In the genomic region with DNA sequence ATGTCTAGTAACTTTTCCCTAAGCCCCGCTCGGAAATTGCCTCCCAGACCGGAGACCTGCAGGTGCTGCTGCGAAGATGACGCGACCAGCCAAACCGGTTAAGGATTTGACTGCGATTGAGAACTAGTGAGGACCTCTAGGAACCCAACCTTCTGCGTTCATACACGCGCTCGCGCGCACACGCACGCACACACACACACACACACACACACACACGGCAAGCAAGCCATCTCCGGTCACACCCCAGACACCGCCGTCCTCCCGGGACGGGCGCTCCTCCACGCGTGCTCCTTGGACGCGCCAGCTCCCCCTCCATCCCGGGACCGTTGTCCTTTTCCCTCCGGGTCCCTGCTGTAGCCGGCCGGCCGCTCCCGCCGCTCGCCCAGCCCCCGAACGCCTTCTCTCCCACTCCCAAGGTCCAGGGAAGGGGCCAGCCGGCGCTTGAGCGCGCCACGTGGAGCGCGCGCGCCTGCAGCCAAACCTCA, we compare ENCODE assay signal across 1 cellular context.
A peak's percentile ranks its signal among the peaks of the same experiment; 100 is the strongest.
TF ChIP-seq lines count a peak whose summit lies in the region.

No MANE protein-coding gene starts in this region.

TF ChIP-seq in GM12878, 131 proteins besides CTCF, POLR2A, EP300 and RAD21 (continued from another document and continues in another):
- TF ChIP-seq, protein P1, sequence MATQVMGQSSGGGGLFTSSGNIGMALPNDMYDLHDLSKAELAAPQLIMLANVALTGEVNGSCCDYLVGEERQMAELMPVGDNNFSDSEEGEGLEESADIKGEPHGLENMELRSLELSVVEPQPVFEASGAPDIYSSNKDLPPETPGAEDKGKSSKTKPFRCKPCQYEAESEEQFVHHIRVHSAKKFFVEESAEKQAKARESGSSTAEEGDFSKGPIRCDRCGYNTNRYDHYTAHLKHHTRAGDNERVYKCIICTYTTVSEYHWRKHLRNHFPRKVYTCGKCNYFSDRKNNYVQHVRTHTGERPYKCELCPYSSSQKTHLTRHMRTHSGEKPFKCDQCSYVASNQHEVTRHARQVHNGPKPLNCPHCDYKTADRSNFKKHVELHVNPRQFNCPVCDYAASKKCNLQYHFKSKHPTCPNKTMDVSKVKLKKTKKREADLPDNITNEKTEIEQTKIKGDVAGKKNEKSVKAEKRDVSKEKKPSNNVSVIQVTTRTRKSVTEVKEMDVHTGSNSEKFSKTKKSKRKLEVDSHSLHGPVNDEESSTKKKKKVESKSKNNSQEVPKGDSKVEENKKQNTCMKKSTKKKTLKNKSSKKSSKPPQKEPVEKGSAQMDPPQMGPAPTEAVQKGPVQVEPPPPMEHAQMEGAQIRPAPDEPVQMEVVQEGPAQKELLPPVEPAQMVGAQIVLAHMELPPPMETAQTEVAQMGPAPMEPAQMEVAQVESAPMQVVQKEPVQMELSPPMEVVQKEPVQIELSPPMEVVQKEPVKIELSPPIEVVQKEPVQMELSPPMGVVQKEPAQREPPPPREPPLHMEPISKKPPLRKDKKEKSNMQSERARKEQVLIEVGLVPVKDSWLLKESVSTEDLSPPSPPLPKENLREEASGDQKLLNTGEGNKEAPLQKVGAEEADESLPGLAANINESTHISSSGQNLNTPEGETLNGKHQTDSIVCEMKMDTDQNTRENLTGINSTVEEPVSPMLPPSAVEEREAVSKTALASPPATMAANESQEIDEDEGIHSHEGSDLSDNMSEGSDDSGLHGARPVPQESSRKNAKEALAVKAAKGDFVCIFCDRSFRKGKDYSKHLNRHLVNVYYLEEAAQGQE (IDR thresholded peaks at IDR 0.05; ENCODE audit: low read depth, low read length), result no peak
- TF ChIP-seq, protein P2, sequence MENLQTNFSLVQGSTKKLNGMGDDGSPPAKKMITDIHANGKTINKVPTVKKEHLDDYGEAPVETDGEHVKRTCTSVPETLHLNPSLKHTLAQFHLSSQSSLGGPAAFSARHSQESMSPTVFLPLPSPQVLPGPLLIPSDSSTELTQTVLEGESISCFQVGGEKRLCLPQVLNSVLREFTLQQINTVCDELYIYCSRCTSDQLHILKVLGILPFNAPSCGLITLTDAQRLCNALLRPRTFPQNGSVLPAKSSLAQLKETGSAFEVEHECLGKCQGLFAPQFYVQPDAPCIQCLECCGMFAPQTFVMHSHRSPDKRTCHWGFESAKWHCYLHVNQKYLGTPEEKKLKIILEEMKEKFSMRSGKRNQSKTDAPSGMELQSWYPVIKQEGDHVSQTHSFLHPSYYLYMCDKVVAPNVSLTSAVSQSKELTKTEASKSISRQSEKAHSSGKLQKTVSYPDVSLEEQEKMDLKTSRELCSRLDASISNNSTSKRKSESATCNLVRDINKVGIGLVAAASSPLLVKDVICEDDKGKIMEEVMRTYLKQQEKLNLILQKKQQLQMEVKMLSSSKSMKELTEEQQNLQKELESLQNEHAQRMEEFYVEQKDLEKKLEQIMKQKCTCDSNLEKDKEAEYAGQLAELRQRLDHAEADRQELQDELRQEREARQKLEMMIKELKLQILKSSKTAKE (IDR thresholded peaks at IDR 0.05; ENCODE audit: low read depth, poor library complexity, severe bottlenecking), result no peak
- TF ChIP-seq MYB (IDR thresholded peaks at IDR 0.05; ENCODE audit: borderline replicate concordance, low read depth, low read length) (no peak), BHLHE40 (IDR thresholded peaks at IDR 0.05; ENCODE audit: borderline replicate concordance in 1 of 2, low read depth in 2 of 2, low read length in 1 of 2) (peak in 1 of 2 experiments; percentile 58; a peak in 1 of 4 replicates), RELA (IDR thresholded peaks at IDR 0.05; ENCODE audit: borderline replicate concordance, partially characterized antibody) (no peak), WRNIP1 (IDR thresholded peaks at IDR 0.05; ENCODE audit: borderline replicate concordance, low read depth, low read length) (no peak), EGR1 (IDR thresholded peaks at IDR 0.05; ENCODE audit: borderline replicate concordance in 1 of 2, low read depth in 2 of 2, low read length in 2 of 2) (no peak), TAF1 (IDR thresholded peaks at IDR 0.05; ENCODE audit: borderline replicate concordance, low read depth, low read length) (no peak), MEF2B (IDR thresholded peaks at IDR 0.05; ENCODE audit: partially characterized antibody, poor library complexity, severe bottlenecking) (no peak), STAT3 (IDR thresholded peaks at IDR 0.05; ENCODE audit: low read depth, low read length) (no peak), POLR2AphosphoS5 (IDR thresholded peaks at IDR 0.05; ENCODE audit: low read length) (no peak; the same call in 1 of the 2 replicates), YY1 (IDR thresholded peaks at IDR 0.05; ENCODE audit: low read depth, low read length) (no peak), YBX1 (IDR thresholded peaks at IDR 0.05) (no peak), TARDBP (IDR thresholded peaks at IDR 0.05; ENCODE audit: borderline replicate concordance) (no peak), RCOR1 (conservative IDR thresholded peaks at IDR 0.05; ENCODE audit: low read depth, low read length) (no peak), RAD51 (IDR thresholded peaks at IDR 0.05) (no peak), MTA2 (IDR thresholded peaks at IDR 0.05; ENCODE audit: low read depth) (peak; percentile 26; the same call in 1 of the 2 replicates), SUPT20H (IDR thresholded peaks at IDR 0.05; ENCODE audit: borderline replicate concordance, control insufficient read depth, low read depth, low read length) (no peak), ZNF207 (IDR thresholded peaks at IDR 0.05; ENCODE audit: borderline replicate concordance) (no peak), ETV6 (conservative IDR thresholded peaks at IDR 0.05 in 1 of 2, IDR thresholded peaks at IDR 0.05 in 1 of 2; ENCODE audit: borderline replicate concordance in 1 of 2, low read depth in 1 of 2) (no peak), LARP7 (IDR thresholded peaks at IDR 0.05) (no peak), CREM (IDR thresholded peaks at IDR 0.05; ENCODE audit: low read depth) (peak; percentile 64), ZNF217 (IDR thresholded peaks at IDR 0.05) (no peak), ZNF384 (IDR thresholded peaks at IDR 0.05; ENCODE audit: borderline replicate concordance, low read depth, low read length) (no peak), KAT2A (conservative IDR thresholded peaks at IDR 0.05; ENCODE audit: control insufficient read depth, low read depth, low read length) (no peak), RBBP5 (conservative IDR thresholded peaks at IDR 0.05) (no peak), BMI1 (IDR thresholded peaks at IDR 0.05; ENCODE audit: borderline replicate concordance) (no peak), NFIC (IDR thresholded peaks at IDR 0.05; ENCODE audit: low read depth, low read length) (no peak), SRF (IDR thresholded peaks at IDR 0.05; ENCODE audit: low read depth in 2 of 2, low read length in 2 of 2) (no peak), CBX5 (IDR thresholded peaks at IDR 0.05; ENCODE audit: low read depth) (peak; percentile 51; the same call in 1 of the 2 replicates)
- TF ChIP-seq, protein P3, sequence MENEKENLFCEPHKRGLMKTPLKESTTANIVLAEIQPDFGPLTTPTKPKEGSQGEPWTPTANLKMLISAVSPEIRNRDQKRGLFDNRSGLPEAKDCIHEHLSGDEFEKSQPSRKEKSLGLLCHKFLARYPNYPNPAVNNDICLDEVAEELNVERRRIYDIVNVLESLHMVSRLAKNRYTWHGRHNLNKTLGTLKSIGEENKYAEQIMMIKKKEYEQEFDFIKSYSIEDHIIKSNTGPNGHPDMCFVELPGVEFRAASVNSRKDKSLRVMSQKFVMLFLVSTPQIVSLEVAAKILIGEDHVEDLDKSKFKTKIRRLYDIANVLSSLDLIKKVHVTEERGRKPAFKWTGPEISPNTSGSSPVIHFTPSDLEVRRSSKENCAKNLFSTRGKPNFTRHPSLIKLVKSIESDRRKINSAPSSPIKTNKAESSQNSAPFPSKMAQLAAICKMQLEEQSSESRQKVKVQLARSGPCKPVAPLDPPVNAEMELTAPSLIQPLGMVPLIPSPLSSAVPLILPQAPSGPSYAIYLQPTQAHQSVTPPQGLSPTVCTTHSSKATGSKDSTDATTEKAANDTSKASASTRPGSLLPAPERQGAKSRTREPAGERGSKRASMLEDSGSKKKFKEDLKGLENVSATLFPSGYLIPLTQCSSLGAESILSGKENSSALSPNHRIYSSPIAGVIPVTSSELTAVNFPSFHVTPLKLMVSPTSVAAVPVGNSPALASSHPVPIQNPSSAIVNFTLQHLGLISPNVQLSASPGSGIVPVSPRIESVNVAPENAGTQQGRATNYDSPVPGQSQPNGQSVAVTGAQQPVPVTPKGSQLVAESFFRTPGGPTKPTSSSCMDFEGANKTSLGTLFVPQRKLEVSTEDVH (IDR thresholded peaks at IDR 0.05; ENCODE audit: low read depth, partially characterized antibody), result no peak
- TF ChIP-seq, protein P4, sequence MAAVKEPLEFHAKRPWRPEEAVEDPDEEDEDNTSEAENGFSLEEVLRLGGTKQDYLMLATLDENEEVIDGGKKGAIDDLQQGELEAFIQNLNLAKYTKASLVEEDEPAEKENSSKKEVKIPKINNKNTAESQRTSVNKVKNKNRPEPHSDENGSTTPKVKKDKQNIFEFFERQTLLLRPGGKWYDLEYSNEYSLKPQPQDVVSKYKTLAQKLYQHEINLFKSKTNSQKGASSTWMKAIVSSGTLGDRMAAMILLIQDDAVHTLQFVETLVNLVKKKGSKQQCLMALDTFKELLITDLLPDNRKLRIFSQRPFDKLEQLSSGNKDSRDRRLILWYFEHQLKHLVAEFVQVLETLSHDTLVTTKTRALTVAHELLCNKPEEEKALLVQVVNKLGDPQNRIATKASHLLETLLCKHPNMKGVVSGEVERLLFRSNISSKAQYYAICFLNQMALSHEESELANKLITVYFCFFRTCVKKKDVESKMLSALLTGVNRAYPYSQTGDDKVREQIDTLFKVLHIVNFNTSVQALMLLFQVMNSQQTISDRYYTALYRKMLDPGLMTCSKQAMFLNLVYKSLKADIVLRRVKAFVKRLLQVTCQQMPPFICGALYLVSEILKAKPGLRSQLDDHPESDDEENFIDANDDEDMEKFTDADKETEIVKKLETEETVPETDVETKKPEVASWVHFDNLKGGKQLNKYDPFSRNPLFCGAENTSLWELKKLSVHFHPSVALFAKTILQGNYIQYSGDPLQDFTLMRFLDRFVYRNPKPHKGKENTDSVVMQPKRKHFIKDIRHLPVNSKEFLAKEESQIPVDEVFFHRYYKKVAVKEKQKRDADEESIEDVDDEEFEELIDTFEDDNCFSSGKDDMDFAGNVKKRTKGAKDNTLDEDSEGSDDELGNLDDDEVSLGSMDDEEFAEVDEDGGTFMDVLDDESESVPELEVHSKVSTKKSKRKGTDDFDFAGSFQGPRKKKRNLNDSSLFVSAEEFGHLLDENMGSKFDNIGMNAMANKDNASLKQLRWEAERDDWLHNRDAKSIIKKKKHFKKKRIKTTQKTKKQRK (IDR thresholded peaks at IDR 0.05; ENCODE audit: low read depth, low read length), result no peak
- TF ChIP-seq, protein P5, sequence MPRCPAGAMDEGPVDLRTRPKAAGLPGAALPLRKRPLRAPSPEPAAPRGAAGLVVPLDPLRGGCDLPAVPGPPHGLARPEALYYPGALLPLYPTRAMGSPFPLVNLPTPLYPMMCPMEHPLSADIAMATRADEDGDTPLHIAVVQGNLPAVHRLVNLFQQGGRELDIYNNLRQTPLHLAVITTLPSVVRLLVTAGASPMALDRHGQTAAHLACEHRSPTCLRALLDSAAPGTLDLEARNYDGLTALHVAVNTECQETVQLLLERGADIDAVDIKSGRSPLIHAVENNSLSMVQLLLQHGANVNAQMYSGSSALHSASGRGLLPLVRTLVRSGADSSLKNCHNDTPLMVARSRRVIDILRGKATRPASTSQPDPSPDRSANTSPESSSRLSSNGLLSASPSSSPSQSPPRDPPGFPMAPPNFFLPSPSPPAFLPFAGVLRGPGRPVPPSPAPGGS (IDR thresholded peaks at IDR 0.05; ENCODE audit: borderline replicate concordance, insufficient read depth, low read depth, low read length, poor library complexity, severe bottlenecking), result no peak
- TF ChIP-seq, protein P6, sequence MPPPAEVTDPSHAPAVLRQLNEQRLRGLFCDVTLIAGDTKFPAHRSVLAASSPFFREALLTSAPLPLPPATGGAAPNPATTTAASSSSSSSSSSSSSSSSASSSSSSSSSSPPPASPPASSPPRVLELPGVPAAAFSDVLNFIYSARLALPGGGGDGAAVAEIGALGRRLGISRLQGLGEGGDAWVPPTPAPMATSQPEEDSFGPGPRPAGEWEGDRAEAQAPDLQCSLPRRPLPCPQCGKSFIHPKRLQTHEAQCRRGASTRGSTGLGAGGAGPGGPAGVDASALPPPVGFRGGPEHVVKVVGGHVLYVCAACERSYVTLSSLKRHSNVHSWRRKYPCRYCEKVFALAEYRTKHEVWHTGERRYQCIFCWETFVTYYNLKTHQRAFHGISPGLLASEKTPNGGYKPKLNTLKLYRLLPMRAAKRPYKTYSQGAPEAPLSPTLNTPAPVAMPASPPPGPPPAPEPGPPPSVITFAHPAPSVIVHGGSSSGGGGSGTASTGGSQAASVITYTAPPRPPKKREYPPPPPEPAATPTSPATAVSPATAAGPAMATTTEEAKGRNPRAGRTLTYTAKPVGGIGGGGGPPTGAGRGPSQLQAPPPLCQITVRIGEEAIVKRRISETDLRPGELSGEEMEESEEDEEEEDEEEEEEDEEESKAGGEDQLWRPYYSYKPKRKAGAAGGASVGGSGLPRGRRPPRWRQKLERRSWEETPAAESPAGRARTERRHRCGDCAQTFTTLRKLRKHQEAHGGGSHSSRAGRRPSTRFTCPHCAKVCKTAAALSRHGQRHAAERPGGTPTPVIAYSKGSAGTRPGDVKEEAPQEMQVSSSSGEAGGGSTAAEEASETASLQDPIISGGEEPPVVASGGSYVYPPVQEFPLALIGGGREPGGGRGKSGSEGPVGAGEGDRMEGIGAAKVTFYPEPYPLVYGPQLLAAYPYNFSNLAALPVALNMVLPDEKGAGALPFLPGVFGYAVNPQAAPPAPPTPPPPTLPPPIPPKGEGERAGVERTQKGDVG (CRISPR knock-in tag; IDR thresholded peaks at IDR 0.05), result no peak
- TF ChIP-seq, protein P7, sequence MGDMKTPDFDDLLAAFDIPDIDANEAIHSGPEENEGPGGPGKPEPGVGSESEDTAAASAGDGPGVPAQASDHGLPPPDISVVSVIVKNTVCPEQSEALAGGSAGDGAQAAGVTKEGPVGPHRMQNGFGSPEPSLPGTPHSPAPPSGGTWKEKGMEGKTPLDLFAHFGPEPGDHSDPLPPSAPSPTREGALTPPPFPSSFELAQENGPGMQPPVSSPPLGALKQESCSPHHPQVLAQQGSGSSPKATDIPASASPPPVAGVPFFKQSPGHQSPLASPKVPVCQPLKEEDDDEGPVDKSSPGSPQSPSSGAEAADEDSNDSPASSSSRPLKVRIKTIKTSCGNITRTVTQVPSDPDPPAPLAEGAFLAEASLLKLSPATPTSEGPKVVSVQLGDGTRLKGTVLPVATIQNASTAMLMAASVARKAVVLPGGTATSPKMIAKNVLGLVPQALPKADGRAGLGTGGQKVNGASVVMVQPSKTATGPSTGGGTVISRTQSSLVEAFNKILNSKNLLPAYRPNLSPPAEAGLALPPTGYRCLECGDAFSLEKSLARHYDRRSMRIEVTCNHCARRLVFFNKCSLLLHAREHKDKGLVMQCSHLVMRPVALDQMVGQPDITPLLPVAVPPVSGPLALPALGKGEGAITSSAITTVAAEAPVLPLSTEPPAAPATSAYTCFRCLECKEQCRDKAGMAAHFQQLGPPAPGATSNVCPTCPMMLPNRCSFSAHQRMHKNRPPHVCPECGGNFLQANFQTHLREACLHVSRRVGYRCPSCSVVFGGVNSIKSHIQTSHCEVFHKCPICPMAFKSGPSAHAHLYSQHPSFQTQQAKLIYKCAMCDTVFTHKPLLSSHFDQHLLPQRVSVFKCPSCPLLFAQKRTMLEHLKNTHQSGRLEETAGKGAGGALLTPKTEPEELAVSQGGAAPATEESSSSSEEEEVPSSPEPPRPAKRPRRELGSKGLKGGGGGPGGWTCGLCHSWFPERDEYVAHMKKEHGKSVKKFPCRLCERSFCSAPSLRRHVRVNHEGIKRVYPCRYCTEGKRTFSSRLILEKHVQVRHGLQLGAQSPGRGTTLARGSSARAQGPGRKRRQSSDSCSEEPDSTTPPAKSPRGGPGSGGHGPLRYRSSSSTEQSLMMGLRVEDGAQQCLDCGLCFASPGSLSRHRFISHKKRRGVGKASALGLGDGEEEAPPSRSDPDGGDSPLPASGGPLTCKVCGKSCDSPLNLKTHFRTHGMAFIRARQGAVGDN (IDR thresholded peaks at IDR 0.05), result no peak
